In genomic region chr20:33303595-33303994, GRCh38 we compare ENCODE assay signal across 11 cellular contexts. TPM values are rescaled to one million over a fixed set of nuclear protein-coding genes. Genes with fewer than 3 reads are reported as not detected.
"Had no signal": no experiment of that assay in that cellular context is flagged by ENCODE, and none has a peak within 500 bp of the region (broad histone marks: within the 10 kb centered on the region; RNA-seq: fewer than 3 reads in every experiment).

No MANE protein-coding gene starts in this region.

- H3K9me3 Mint-ChIP-seq: GM23338 had no signal

- ATAC-seq: GM23338 had no signal

- H3K4me1 Mint-ChIP-seq: IgD-negative memory B cell had no signal

- H3K4me2 ChIP-seq: GM23338 had no signal

- DNase-seq: H9, HCEC 1CT, HFFc6, Kasumi-1, KG1 had no signal

- H3K4me3 Mint-ChIP-seq: GM23338, H9, HFFc6, IgD-negative memory B cell had no signal

- FAIRE-seq: H1, H54, HTR-8/SVneo had no signal

- H3K27ac Mint-ChIP-seq: GM23338, H9, HFFc6, IgD-negative memory B cell had no signal

- H3K4me3 ChIP-seq: GM23338 had no signal

- H3K36me3 Mint-ChIP-seq: IgD-negative memory B cell had no signal

- H2AFZ ChIP-seq: GM23338 had no signal

RNA-seq across cellular contexts. Expression of gene BPIFB1, which starts 20.6 kb away (rescaled TPM):
- total RNA-seq: GM23338, H1, H9, HFFc6, HT-29 had no signal
- polyA plus RNA-seq: GM23338, H1, IgD-negative memory B cell had no signal
